9 cellular contexts compared by ENCODE assay signal in the genomic region with DNA sequence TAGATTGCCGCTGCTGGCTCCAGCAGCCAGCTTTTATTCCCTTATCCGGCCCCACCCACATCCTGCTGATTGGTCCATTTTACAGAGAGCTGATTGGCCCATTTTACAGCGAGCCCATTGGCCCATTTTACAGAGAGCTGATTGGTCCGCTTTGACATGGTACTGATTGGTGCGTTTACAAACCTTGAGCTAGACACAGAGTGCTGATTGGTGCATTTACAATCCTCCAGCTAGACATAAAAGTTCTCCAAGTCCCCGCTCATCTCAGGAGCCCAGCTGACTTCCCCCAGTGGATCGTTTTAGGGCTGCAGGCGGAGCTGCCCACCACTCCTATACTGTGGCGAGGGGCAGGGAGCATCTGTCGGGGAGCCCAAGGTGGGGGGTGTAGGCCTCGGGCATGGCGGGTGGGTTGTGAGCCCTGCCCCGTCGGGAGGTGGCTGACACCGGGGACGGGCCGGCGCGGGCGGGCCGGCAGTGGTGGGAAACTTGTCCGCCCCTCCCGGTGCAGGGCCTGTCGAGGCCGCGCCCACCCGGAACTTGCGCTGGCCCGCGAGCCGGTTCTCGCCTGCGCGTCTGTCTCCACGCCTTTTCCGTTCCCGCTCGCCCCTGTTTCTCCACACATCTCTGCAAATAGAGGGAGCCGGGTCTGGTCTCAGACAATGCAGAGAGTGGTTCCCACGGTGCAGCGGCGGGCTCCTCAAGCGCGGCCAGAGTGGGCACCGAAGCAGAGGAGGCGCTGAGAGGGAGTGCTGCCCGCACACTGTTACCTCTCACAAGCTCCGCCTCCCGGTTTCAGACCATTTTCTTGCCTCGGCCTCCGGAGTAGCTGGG.
DNase-seq lines count a peak whose midpoint lies in the region; ATAC-seq lines count a peak whose summit lies in the region.
"Had no signal": no experiment of that assay in that cellular context is flagged by ENCODE, and none has a peak within 500 bp of the region (broad histone marks: within the 10 kb centered on the region; RNA-seq: fewer than 3 reads in every experiment).

No MANE protein-coding gene starts in this region.

- no peak overlapping the region for H3K27ac ChIP-seq in iPS DF 6.9 (ENCODE audit: low read length)
- H3K27ac ChIP-seq: adrenal gland had no signal

- H3K4me1 ChIP-seq in iPS DF 6.9 (ENCODE audit: control insufficient read depth, insufficient read depth, low read length) = peaks cover 3% of the 10 kb centered on the region; the same call in 1 of the 2 replicates
- H3K4me1 ChIP-seq: adrenal gland had no signal

- peak overlapping the region; percentile 76; the same call in 1 of the 2 replicates for H3K4me3 ChIP-seq in iPS DF 6.9 (ENCODE audit: low read length)

- peak; percentile 20 for ATAC-seq in HG02852 (IDR thresholded peaks at IDR 0.05; ENCODE audit: unreplicated experiment)

- peak; percentile 72 for DNase-seq in activated effector memory CD4-positive, alpha-beta T cell treated with anti-CD3 and anti-CD28 coated beads, Interleukin-2, amount 50 U/mL, for 16 hours
- DNase-seq in iPS DF 6.9 (ENCODE audit: low read depth, low spot score) (no peak), NCI-H748 treated with DMSO at 0.1 percent for 48 hours (lab: John Stamatoyannopoulos, UW) (no peak), H4 (ENCODE audit: low spot score) (no peak), HCEC 1CT (no peak), NCI-H187 treated with DMSO at 0.1 percent for 48 hours (lab: John Stamatoyannopoulos, UW) (no peak)
- DNase-seq in stimulated activated CD4-positive, alpha-beta T cell treated with anti-CD3 and anti-CD28 coated beads, Interleukin-15, amount 100 ng/mL, for 24 hours = peak; percentile 41

- WGBS in iPS DF 6.9 (ENCODE audit: insufficient coverage, insufficient read length) = no CpG with 5 or more reads among the region's 51 CpGs

- H3K36me3 ChIP-seq in iPS DF 6.9 (ENCODE audit: control insufficient read depth, insufficient read depth, low read length) = no peaks in the 10 kb centered on the region
- H3K36me3 ChIP-seq: adrenal gland had no signal

- no peaks in the 10 kb centered on the region for H3K27me3 ChIP-seq in iPS DF 6.9 (ENCODE audit: control insufficient read depth, insufficient read depth, low read length)
- H3K27me3 ChIP-seq: adrenal gland had no signal

- no peaks in the 10 kb centered on the region; the same call in 1 of the 2 replicates for H3K9me3 ChIP-seq in iPS DF 6.9 (ENCODE audit: control insufficient read depth, insufficient read depth, low read length)
- H3K9me3 ChIP-seq: adrenal gland had no signal

Comparison
In these comparisons a context has a peak if more than half of its experiments do, and no peak if none do; other contexts are left out.
1. DNase-seq: peak in activated effector memory CD4-positive, alpha-beta T cell treated with anti-CD3 and anti-CD28 coated beads, Interleukin-2, amount 50 U/mL, for 16 hours (single experiment) and stimulated activated CD4-positive, alpha-beta T cell treated with anti-CD3 and anti-CD28 coated beads, Interleukin-15, amount 100 ng/mL, for 24 hours (single experiment); none in iPS DF 6.9 (single experiment), NCI-H748 treated with DMSO at 0.1 percent for 48 hours (single experiment), H4 (single experiment), HCEC 1CT (single experiment) and NCI-H187 treated with DMSO at 0.1 percent for 48 hours (single experiment).